ENCODE assay signal across 6 cellular contexts in the genomic region with DNA sequence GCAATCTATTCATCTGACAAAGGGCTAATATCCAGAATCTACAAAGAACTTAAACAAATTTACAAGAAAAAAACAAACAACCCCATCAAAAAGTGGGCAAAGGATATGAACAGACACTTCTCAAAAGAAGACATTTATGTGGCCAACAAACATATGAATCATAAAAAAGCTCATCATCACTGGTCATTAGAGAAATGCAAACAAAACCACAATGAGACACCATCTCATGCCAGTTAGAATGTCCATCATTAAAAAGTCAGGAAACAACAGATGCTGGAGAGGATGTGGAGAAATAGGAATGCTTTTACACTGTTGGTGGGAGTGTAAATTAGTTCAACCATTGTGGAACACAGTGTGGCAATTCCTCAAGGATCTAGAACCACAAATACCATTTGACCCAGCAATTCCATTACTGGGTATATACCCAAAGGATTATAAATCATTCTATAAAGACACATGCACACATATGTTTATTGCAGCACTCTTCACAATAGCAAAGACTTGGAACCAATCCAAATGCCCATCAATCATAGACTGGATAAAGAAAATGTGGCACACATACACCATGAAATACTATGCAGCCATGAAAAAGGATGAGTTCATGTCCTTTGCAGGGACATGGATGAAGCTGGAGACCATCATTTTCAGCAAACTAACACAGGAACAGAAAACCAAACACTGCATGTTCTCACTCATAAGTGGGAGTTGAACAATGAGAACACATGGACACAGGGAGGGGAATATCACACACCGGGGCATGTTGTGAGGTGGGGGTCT. TPM values are rescaled to one million over a fixed set of nuclear protein-coding genes. Genes with fewer than 3 reads are reported as not detected.
DNase-seq lines count a peak whose midpoint lies in the region; ATAC-seq, FAIRE-seq and TF ChIP-seq lines count a peak whose summit lies in the region.
"Not testable (repeated sequence)": the region's sequence is repeated elsewhere in the genome, so short reads cannot be mapped to it uniquely, and the experiment has no call there.

No MANE protein-coding gene starts in this region.

- H3K4me1 ChIP-seq in K562 (replicated peaks in 1 of 2; ENCODE audit: control insufficient read depth in 2 of 2, insufficient read depth in 2 of 2, low read length in 2 of 2) = not testable (repeated sequence)

- H3K27ac ChIP-seq in K562 (ENCODE audit: extremely low read depth, low read depth, low read length) = not testable (repeated sequence)
- peak overlapping the region; percentile 21 for H3K27ac ChIP-seq in epithelial cell of prostate

- not testable (repeated sequence) for TF ChIP-seq RAD21 in K562 (CRISPR knock-in tag; conservative IDR thresholded peaks at IDR 0.05 in 1 of 2, IDR thresholded peaks at IDR 0.05 in 1 of 2)

- not testable (repeated sequence) for ATAC-seq in K562

- not testable (repeated sequence) for H3K9ac ChIP-seq in K562 (ENCODE audit: insufficient read depth in 1 of 2, low read depth in 2 of 2, low read length in 2 of 2)

- H3K9me3 ChIP-seq in K562 (replicated peaks; ENCODE audit: control insufficient read depth, insufficient read depth, low read depth, low read length) = not testable (repeated sequence)

- not testable (repeated sequence) for H3K27me3 ChIP-seq in K562 (ENCODE audit: control insufficient read depth in 2 of 2, insufficient read depth in 2 of 2, low read length in 2 of 2)

- intact Hi-C loops in K562 (cut with micrococcal nuclease) = loop anchor here (10.0 kb wide), 1 partner anchor 1317 kb away; no protein-coding TSS in a partner anchor

- TF ChIP-seq EP300 in K562 (IDR thresholded peaks at IDR 0.05; ENCODE audit: low read length) = not testable (repeated sequence)

- not testable (repeated sequence) for H3K4me2 ChIP-seq in K562 (ENCODE audit: insufficient read depth, low read length)

- not testable (repeated sequence) for TF ChIP-seq CTCF in K562 (IDR thresholded peaks at IDR 0.05 in 2 of 3, conservative IDR thresholded peaks at IDR 0.05 in 1 of 3; ENCODE audit: insufficient read depth in 2 of 3, low read depth in 1 of 3, low read length in 3 of 3)

- not testable (repeated sequence) for H2AFZ ChIP-seq in K562 (ENCODE audit: low read depth, low read length)

- H4K20me1 ChIP-seq in K562 (replicated peaks; ENCODE audit: control insufficient read depth, insufficient read depth, low read length) = not testable (repeated sequence)

- not testable (repeated sequence) for H3K9me1 ChIP-seq in K562 (ENCODE audit: control insufficient read depth, insufficient read depth, low read length)

- CTCF ChIA-PET in K562 (lab: Yijun Ruan, JAX; ENCODE audit: low intra/inter-chr PET ratio) = not testable (repeated sequence)

- in situ Hi-C loops in K562 (cut with MboI) = not testable (repeated sequence)

- BruUV-seq in K562 (replicated peaks; lab: Mats Ljungman, UMichigan) = not testable (repeated sequence)

- FAIRE-seq in K562 (lab: Jason Lieb, UNC) = not testable (repeated sequence)

- 0% methylated on average over 1 of the region's 1 CpG for WGBS in K562 (ENCODE audit: insufficient coverage, low coverage, missing lambda C conversion rate)

- POLR2A ChIA-PET in K562 (lab: Yijun Ruan, JAX) = not testable (repeated sequence)

- H3K79me2 ChIP-seq in K562 (ENCODE audit: control insufficient read depth, insufficient read depth, low read length) = not testable (repeated sequence)

- DNase-seq in EH (ENCODE audit: low read depth) (peak; percentile 47), HCEC 1CT (peak; percentile 13), M059J (ENCODE audit: low read depth) (peak; percentile 28), foreskin melanocyte (peak; percentile 56)
- not testable (repeated sequence) for DNase-seq in K562 (ENCODE audit: extremely low read depth in 1 of 4, low spot score in 3 of 4); epithelial cell of prostate (ENCODE audit: low read depth, low spot score)

- not testable (repeated sequence) for H3K36me3 ChIP-seq in K562 (ENCODE audit: control insufficient read depth, insufficient read depth, low read length)

- not testable (repeated sequence) for H3K4me3 ChIP-seq in K562

- TF ChIP-seq POLR2A in K562 (conservative IDR thresholded peaks at IDR 0.05) = not testable (repeated sequence)

TF ChIP-seq in K562, 482 proteins besides CTCF, POLR2A, EP300 and RAD21:
- TF ChIP-seq NFIC (IDR thresholded peaks at IDR 0.05) (0 out of 2 replicates have a peak, but pooled peaks have one; percentile 15), KDM1A (IDR thresholded peaks at IDR 0.05) (0 out of 4 replicates have a peak, but pooled peaks of 1 of the 2 experiments have one; percentile 16), ZNF146 (CRISPR knock-in tag; IDR thresholded peaks at IDR 0.05; ENCODE audit: unreplicated experiment) (peak; percentile 76)
TF ChIP-seq in K562: peak in this region for 3; not testable (repeated sequence) for 479.

RNA-seq across cellular contexts. Expression of gene STAM2, which starts 22.1 kb away (rescaled TPM):
- total RNA-seq in M059J (2014; rRNA removed; shearing (Covaris generic)) = 18.0 and 31.1 TPM in 2 replicates
- 12.1 and 32.6 TPM in 2 replicates for total RNA-seq in K562 (2011; cell fraction: chromatin; rRNA removed; ENCODE audit: low replicate concordance)
- 4.0 and 6.4 TPM in 2 replicates for total RNA-seq in K562 (2011; cell fraction: nucleolus; rRNA removed)
- total RNA-seq in K562 (2011; cell fraction: nucleoplasm; rRNA removed) = 12.7 and 19.8 TPM in 2 replicates
- total RNA-seq in K562 (2014; rRNA removed) = 6.9 and 7.5 TPM in 2 replicates
- 11.6 and 14.3 TPM in 2 replicates for total RNA-seq in K562 (2014; rRNA removed; fragmentation: Illumina TruSeq; extraction: Trizol)
- total RNA-seq in K562 (2015; rRNA removed; fragmentation: Illumina TruSeq; extraction: Trizol) = 13.9 and 14.5 TPM in 2 replicates
- total RNA-seq in K562 (2021) = 9.8 and 11.6 TPM in 2 replicates
- polyA plus RNA-seq in K562 (2011; rRNA removed) = 11.0 and 13.2 TPM in 2 replicates
- polyA plus RNA-seq in K562 (2011; cell fraction: cytosol; rRNA removed) = 5.0 and 5.3 TPM in 2 replicates
- polyA plus RNA-seq in K562 (2011; cell fraction: nucleus; rRNA removed) = 11.6 and 16.8 TPM in 2 replicates
- 4.9 and 6.5 TPM in 2 replicates for polyA plus RNA-seq in K562 (2012)
- polyA plus RNA-seq in K562 (2014; fragmentation: Illumina TruSeq; extraction: Trizol) = 7.3 and 8.7 TPM in 2 replicates
- 1 to 10 TPM; 4.5 to 5.4 TPM for polyA plus RNA-seq in K562 (2014; fragmentation: Nextera tagmentation; extraction: Ambion mirVana)
- 6.9 and 8.4 TPM in 2 replicates for polyA plus RNA-seq in K562 (2014; rRNA removed)
- 15.2 and 20.8 TPM in 2 replicates for polyA minus RNA-seq in K562 (2011; rRNA and poly(A)+ RNA removed)
- polyA minus RNA-seq in K562 (2011; cell fraction: cytosol; rRNA and poly(A)+ RNA removed) = 9.8 and 10.5 TPM in 2 replicates
- 7.5 and 14.4 TPM in 2 replicates for polyA minus RNA-seq in K562 (2011; cell fraction: nucleus; rRNA and poly(A)+ RNA removed)
